In genomic region chr12:130116791-130117190, GRCh38 we compare ENCODE assay signal across 30 cellular contexts. TPM values are rescaled to one million over a fixed set of nuclear protein-coding genes. Genes with fewer than 3 reads are reported as not detected.
"Had no signal": no experiment of that assay in that cellular context is flagged by ENCODE, and none has a peak within 500 bp of the region (broad histone marks: within the 10 kb centered on the region; RNA-seq: fewer than 3 reads in every experiment).

No MANE protein-coding gene starts in this region.

- H3K27me3 ChIP-seq: breast epithelium, SJCRH30 had no signal

- H3K9ac ChIP-seq: SK-N-SH had no signal

- DNase-seq: activated CD4-positive, alpha-beta T cell treated with anti-CD3 and anti-CD28 coated beads for 48 hours; activated CD4-positive, alpha-beta T cell treated with anti-CD3 and anti-CD28 coated beads, Interleukin-2, amount 50 U/mL, for 4 hours; activated CD8-positive, alpha-beta T cell treated with anti-CD3 and anti-CD28 coated beads, Interleukin-2, amount 10 ng/mL, durations not matched to agents 7 days and 5 days; activated effector memory CD4-positive, alpha-beta T cell treated with Interleukin-2 at 50 U/mL for 16 hours; activated naive CD4-positive, alpha-beta T cell; activated T-cell treated with anti-CD3 and anti-CD28 coated beads, Interleukin-2, amount 50 U/mL, for 24 hours; aorta; caudate nucleus; Karpas-422; NCI-H1105 treated with DMSO at 0.1 percent for 48 hours; NCI-H1436 treated with DMSO at 0.1 percent for 48 hours; NCI-H2029; NCI-H2107; NCI-H345; NCI-H510A; NCI-H526 treated with DMSO at 0.1 percent for 48 hours; NCI-H82; SJCRH30; SK-N-SH; T-helper 1 cell had no signal

- H3K4me1 ChIP-seq: breast epithelium, SJCRH30 had no signal

- H3K9me3 ChIP-seq: breast epithelium, SJCRH30, SK-N-SH had no signal

- H3K27ac Mint-ChIP-seq: activated CD8-positive, alpha-beta T cell treated with anti-CD3 and anti-CD28 coated beads, Interleukin-2, amount 10 ng/mL, durations not matched to agents 7 days and 5 days; activated naive CD4-positive, alpha-beta T cell treated with anti-CD3 and anti-CD28 coated beads, Interleukin-2, amount 50 U/mL, for 24 hours; activated T-cell treated with anti-CD3 and anti-CD28 coated beads, Interleukin-2, amount 50 U/mL, for 24 hours; activated T-helper 1 cell treated with anti-CD3 and anti-CD28 coated beads, Interleukin-12 subunit alpha, Interleukin-12 subunit beta, Interleukin-2, Interleukin-4 antibody, amounts not matched to agents 30 ng/mL and 10 ng/mL and 1 ng/mL, durations not matched to agents 14 hours and 24 hours and 36 hours had no signal

- H3K4me3 ChIP-seq: breast epithelium, K562, SJCRH30 had no signal

- H3K36me3 ChIP-seq: breast epithelium, SJCRH30 had no signal

- H3K9me3 Mint-ChIP-seq: activated naive CD4-positive, alpha-beta T cell treated with anti-CD3 and anti-CD28 coated beads, Interleukin-2, amount 50 U/mL, for 24 hours; activated T-cell treated with anti-CD3 and anti-CD28 coated beads, Interleukin-2, amount 50 U/mL, for 24 hours; activated T-helper 1 cell treated with anti-CD3 and anti-CD28 coated beads, Interleukin-12 subunit alpha, Interleukin-12 subunit beta, Interleukin-2, Interleukin-4 antibody, amounts not matched to agents 30 ng/mL and 10 ng/mL and 1 ng/mL, durations not matched to agents 14 hours and 24 hours and 36 hours had no signal

- H3K27ac ChIP-seq: SJCRH30, VCaP had no signal

- H3K4me3 Mint-ChIP-seq: activated CD8-positive, alpha-beta T cell treated with anti-CD3 and anti-CD28 coated beads, Interleukin-2, amount 10 ng/mL, durations not matched to agents 7 days and 5 days; activated naive CD4-positive, alpha-beta T cell treated with anti-CD3 and anti-CD28 coated beads, Interleukin-2, amount 50 U/mL, for 24 hours; activated T-cell treated with anti-CD3 and anti-CD28 coated beads, Interleukin-2, amount 50 U/mL, for 24 hours; activated T-helper 1 cell treated with anti-CD3 and anti-CD28 coated beads, Interleukin-12 subunit alpha, Interleukin-12 subunit beta, Interleukin-2, Interleukin-4 antibody, amounts not matched to agents 30 ng/mL and 10 ng/mL and 1 ng/mL, durations not matched to agents 14 hours and 24 hours and 36 hours had no signal

- ATAC-seq: activated CD4-positive, CD25-positive, alpha-beta regulatory T cell treated with anti-CD3 and anti-CD28 coated beads, Interleukin-2, amount 50 U/mL, for 24 hours; activated CD8-positive, alpha-beta T cell treated with anti-CD3 and anti-CD28 coated beads, Interleukin-2, amount 10 ng/mL, durations not matched to agents 7 days and 5 days; K562; Right ventricle myocardium inferior had no signal

- H3K4me1 Mint-ChIP-seq: activated naive CD4-positive, alpha-beta T cell treated with anti-CD3 and anti-CD28 coated beads, Interleukin-2, amount 50 U/mL, for 24 hours had no signal

- H3K4me2 ChIP-seq: SK-N-SH had no signal

RNA-seq across cellular contexts. Expression of gene FZD10, which starts 45.5 kb away (rescaled TPM):
- total RNA-seq: activated CD8-positive, alpha-beta T cell treated with anti-CD3 and anti-CD28 coated beads, Interleukin-2, amount 10 ng/mL, durations not matched to agents 7 days and 5 days; activated T-helper 1 cell treated with anti-CD3 and anti-CD28 coated beads, Interleukin-12 subunit alpha, Interleukin-12 subunit beta, Interleukin-2, Interleukin-4 antibody, amounts not matched to agents 30 ng/mL and 10 ng/mL and 1 ng/mL, durations not matched to agents 14 hours and 24 hours and 36 hours; K562; OCI-LY7; Right ventricle myocardium inferior; RPMI7951; SJCRH30; T-helper 2 cell treated with Interferon-gamma antibody and Interleukin-4, amounts not matched to agents 100 ng/mL and 5 ng/mL, for 36 hours had no signal
